Comparison of ENCODE assay signal across 8 cellular contexts in genomic region chr3:120416868-120417267, GRCh38. TPM values are rescaled to one million over a fixed set of nuclear protein-coding genes. Genes with fewer than 3 reads are reported as not detected.
DNase-seq lines count a peak whose midpoint lies in the region; ATAC-seq, FAIRE-seq and TF ChIP-seq lines count a peak whose summit lies in the region.

No MANE protein-coding gene starts in this region.

- POLR2A ChIA-PET in activated B cell treated with CpG ODN at 0.5 μM for 24 hours (lab: Charles Lee): interaction anchor here (0.9 to 1.8 kb wide), 2 partner anchors 68 to 321 kb away, joined by 4 to 10 read pairs; partner anchors contain the start of gene LRRC58

- TF ChIP-seq CTCF in activated B cell treated with CpG ODN at 0.5 μM for 24 hours (IDR thresholded peaks at IDR 0.05): no peak

- DNase-seq in activated B cell treated with CpG ODN at 0.5 μM for 24 hours: no peak
- DNase-seq in left lobe of liver (ENCODE audit: low spot score): no peak
- DNase-seq in urothelium cell line (ENCODE audit: low spot score): no peak
- no peak for DNase-seq in NCI-H748 treated with DMSO at 0.1 percent for 48 hours (lab: John Stamatoyannopoulos, UW)
- no peak for DNase-seq in NCI-H345 treated with DMSO at 0.1 percent for 48 hours (lab: John Stamatoyannopoulos, UW; ENCODE audit: unreplicated experiment)
- no peak for DNase-seq in stimulated activated CD4-positive, alpha-beta T cell treated with anti-CD3 and anti-CD28 coated beads, Interleukin-4, amount 100 ng/mL, for 4 hours

- no peaks in the 10 kb centered on the region for H3K27me3 Mint-ChIP-seq in activated B cell treated with CpG ODN at 0.5 μM for 24 hours

- peaks cover 16% of the 10 kb centered on the region for H3K4me1 Mint-ChIP-seq in activated B cell treated with CpG ODN at 0.5 μM for 24 hours

- intact Hi-C loops in activated B cell treated with CpG ODN at 0.5 μM for 24 hours (cut with micrococcal nuclease): loop anchor here (1.0 to 5.0 kb wide), 8 partner anchors 68 to 596 kb away; partner anchors contain the start of genes GSK3B, GTF2E1, LRRC58 and NDUFB4

- ATAC-seq in GM19023 (IDR thresholded peaks at IDR 0.05; ENCODE audit: unreplicated experiment) (peak; percentile 21), HG02840 (IDR thresholded peaks at IDR 0.05; ENCODE audit: low FRiP score, unreplicated experiment) (peak; percentile 21), activated B cell treated with CpG ODN at 0.5 μM for 24 hours (ENCODE audit: low read depth) (peak; percentile 8), left lobe of liver (peak; percentile 6)

- peak; percentile 65 for FAIRE-seq in urothelium cell line (lab: Jason Lieb, UNC)

- H3K4me3 Mint-ChIP-seq in activated B cell treated with CpG ODN at 0.5 μM for 24 hours: peak overlapping the region; percentile 83

- H3K27ac Mint-ChIP-seq in activated B cell treated with CpG ODN at 0.5 μM for 24 hours: no peak overlapping the region

- CTCF ChIA-PET in activated B cell treated with CpG ODN at 0.5 μM for 24 hours (lab: Charles Lee): interaction anchor here (0.6 to 4.9 kb wide), 21 partner anchors 9 to 525 kb away, joined by 3 to 112 read pairs (median 5); partner anchors contain the start of genes FSTL1 and LRRC58

- H3K36me3 Mint-ChIP-seq in activated B cell treated with CpG ODN at 0.5 μM for 24 hours (ENCODE audit: low read depth): no peaks in the 10 kb centered on the region

- H3K9me3 Mint-ChIP-seq in activated B cell treated with CpG ODN at 0.5 μM for 24 hours: no peaks in the 10 kb centered on the region

RNA-seq across cellular contexts. Expression of gene FSTL1, which starts 33.9 kb away (rescaled TPM):
- not detected in 2 replicates for total RNA-seq in activated B cell treated with CpG ODN at 0.5 μM for 24 hours
- total RNA-seq in left lobe of liver: 46.9 TPM

Comparison
In these comparisons a context has a peak if more than half of its experiments do, and no peak if none do; other contexts are left out.
1. RNA of gene FSTL1, which starts 33.9 kb away (total RNA-seq): 46.9 TPM in left lobe of liver (single experiment); not detected in activated B cell treated with CpG ODN at 0.5 μM for 24 hours; every median in the first group is over 10 times any median in the second.
2. Peak in every context shown above with its lines, with median percentiles within 50 percentile points of each other: ATAC-seq.